Comparison of ENCODE assay signal across 8 cellular contexts in the genomic region with DNA sequence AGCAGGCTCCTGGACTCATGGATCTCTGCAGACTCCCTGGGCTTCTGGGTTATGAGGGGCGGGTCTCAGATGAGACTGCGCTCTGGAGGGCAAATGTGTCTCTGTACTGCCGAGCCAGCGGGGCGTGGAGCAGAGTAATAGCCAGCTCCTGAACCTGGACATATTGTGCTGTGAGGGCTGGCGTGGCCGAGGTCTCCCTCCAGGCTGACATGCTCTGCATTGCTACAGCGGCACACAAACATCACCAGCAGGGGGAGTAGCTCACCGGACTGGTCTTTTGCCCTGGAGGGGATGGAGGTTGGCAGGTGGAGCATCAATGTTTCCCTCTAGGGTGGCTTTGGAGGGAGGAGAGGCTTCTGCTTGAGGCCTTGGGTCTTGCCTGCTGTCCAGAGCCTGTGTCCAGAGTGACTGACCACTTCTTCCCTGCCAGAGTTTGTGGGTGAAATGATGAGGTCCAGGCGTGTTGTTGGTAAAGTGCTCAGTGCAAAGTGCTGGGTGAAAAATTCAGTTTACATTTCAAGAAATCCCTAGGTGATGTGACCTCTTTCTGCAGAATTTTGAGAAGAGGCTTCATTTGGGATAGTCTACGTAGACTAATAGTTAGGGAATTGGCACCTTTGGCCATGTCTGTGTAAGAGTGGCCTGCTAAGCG.
DNase-seq lines count a peak whose midpoint lies in the region; ATAC-seq and TF ChIP-seq lines count a peak whose summit lies in the region.

No MANE protein-coding gene starts in this region.

- peak; percentile 62 for ATAC-seq in GM18861 (IDR thresholded peaks at IDR 0.05; ENCODE audit: unreplicated experiment)
- peak; percentile 67 for ATAC-seq in effector memory CD8-positive, alpha-beta T cell (replicated peaks)
- no peak for ATAC-seq in GM18909 (IDR thresholded peaks at IDR 0.05; ENCODE audit: poor library complexity, unreplicated experiment)
- ATAC-seq in HG03196 (IDR thresholded peaks at IDR 0.05; ENCODE audit: unreplicated experiment) = no peak

- peaks cover 0 to 4% of the 10 kb centered on the region in 2 donors for H3K4me1 Mint-ChIP-seq in effector memory CD8-positive, alpha-beta T cell (ENCODE audit: low read depth in 2 of 2)
- H3K4me1 Mint-ChIP-seq in nephron progenitor cell = peaks cover 27% of the 10 kb centered on the region

- DNase-seq in ACHN (peak; percentile 50), NCI-H2227 treated with DMSO at 0.1 percent for 48 hours (lab: John Stamatoyannopoulos, UW) (peak; percentile 28), nephron progenitor cell (peak; percentile 58)
- DNase-seq in activated CD4-positive, alpha-beta T cell treated with anti-CD3 and anti-CD28 coated beads, Interleukin-2, amount 50 U/mL, for 1 hour = peak; percentile 60
- peak; percentile 48 to 50 (median 49) for DNase-seq in effector memory CD8-positive, alpha-beta T cell

- no peak overlapping the region for H3K4me3 Mint-ChIP-seq in effector memory CD8-positive, alpha-beta T cell
- no peak overlapping the region for H3K4me3 Mint-ChIP-seq in nephron progenitor cell

- in situ Hi-C loops in ACHN (cut with HindIII; ENCODE audit: low pct_ligation_motif_present, low pct_unique_long_range_greater_than_20kb, low sequenced_read_pairs) = no loop called here

- no peak overlapping the region for H3K27ac Mint-ChIP-seq in effector memory CD8-positive, alpha-beta T cell
- H3K27ac Mint-ChIP-seq in nephron progenitor cell = no peak overlapping the region

- H3K27me3 Mint-ChIP-seq in effector memory CD8-positive, alpha-beta T cell = peaks cover 31 to 66% of the 10 kb centered on the region in 2 donors
- peaks cover 29% of the 10 kb centered on the region for H3K27me3 Mint-ChIP-seq in nephron progenitor cell (ENCODE audit: low read depth, poor library complexity)

- no peaks in the 10 kb centered on the region for H3K9me3 Mint-ChIP-seq in effector memory CD8-positive, alpha-beta T cell
- no peaks in the 10 kb centered on the region for H3K9me3 Mint-ChIP-seq in nephron progenitor cell

- TF ChIP-seq CTCF in nephron progenitor cell (IDR thresholded peaks at IDR 0.05) = peak; percentile 62

- no peaks in the 10 kb centered on the region for H3K36me3 Mint-ChIP-seq in effector memory CD8-positive, alpha-beta T cell (ENCODE audit: insufficient read depth)
- no peaks in the 10 kb centered on the region for H3K36me3 Mint-ChIP-seq in nephron progenitor cell (ENCODE audit: low read depth)

Comparison
In these comparisons a context has a peak if more than half of its experiments do, and no peak if none do; other contexts are left out.
1. ATAC-seq: peak in GM18861 (single experiment) and effector memory CD8-positive, alpha-beta T cell (single experiment); none in GM18909 (single experiment) and HG03196 (single experiment).
2. Peak in every context shown above with its lines, with median percentiles within 50 percentile points of each other: DNase-seq.